1 cellular context compared by ENCODE assay signal in genomic region chr7:43604251-43604650, GRCh38.
TF ChIP-seq lines count a peak whose summit lies in the region.

No MANE protein-coding gene starts in this region.

TF ChIP-seq in HCT116, 20 proteins besides CTCF, POLR2A, EP300 and RAD21 (continued from another document):
- TF ChIP-seq REST (IDR thresholded peaks at IDR 0.05; ENCODE audit: low read depth) (no peak), SP1 (IDR thresholded peaks at IDR 0.05; ENCODE audit: low read depth) (no peak), CBX3 (IDR thresholded peaks at IDR 0.05; ENCODE audit: low read depth) (peak; percentile 58; the same call in 1 of the 2 replicates), MAX (IDR thresholded peaks at IDR 0.05) (no peak), SRF (IDR thresholded peaks at IDR 0.05; ENCODE audit: low read depth) (no peak), YY1 (IDR thresholded peaks at IDR 0.05; ENCODE audit: extremely low read depth, insufficient replicate concordance, low read depth, low read length) (no peak)
TF ChIP-seq in HCT116: peak in this region for 1.
